Comparison of ENCODE assay signal across 10 cellular contexts in genomic region chr20:57250607-57251343, GRCh38. TPM values are rescaled to one million over a fixed set of nuclear protein-coding genes. Genes with fewer than 3 reads are reported as not detected.
A peak's percentile ranks its signal among the peaks of the same experiment; 100 is the strongest.
DNase-seq lines count a peak whose midpoint lies in the region; ATAC-seq and TF ChIP-seq lines count a peak whose summit lies in the region.
"Had no signal": no experiment of that assay in that cellular context is flagged by ENCODE, and none has a peak within 500 bp of the region (broad histone marks: within the 10 kb centered on the region; RNA-seq: fewer than 3 reads in every experiment).

No MANE protein-coding gene starts in this region.

- peaks cover 41% of the 10 kb centered on the region for H3K79me2 ChIP-seq in GM23338 (replicated peaks; ENCODE audit: insufficient read depth)

- H3K4me1 Mint-ChIP-seq in GM23338 (peaks cover 26% of the 10 kb centered on the region), T-cell (peaks cover 7 to 13% (median 10%) of the 10 kb centered on the region in 3 donors), mesothelial cell of epicardium (peaks cover 21% of the 10 kb centered on the region), glutamatergic neuron (ENCODE audit: low read depth, unreplicated experiment) (peaks cover 8% of the 10 kb centered on the region)
- H3K4me1 Mint-ChIP-seq: CD14-positive monocyte had no signal

- WGBS in right cardiac atrium: 38% methylated on average over 15 of the region's 15 CpGs

- H3K4me3 Mint-ChIP-seq in GM23338 (no peak overlapping the region), T-cell (peak overlapping the region in 1 of 3 donors; percentile 26), mesothelial cell of epicardium (no peak overlapping the region), glutamatergic neuron (ENCODE audit: unreplicated experiment) (no peak overlapping the region)

- H3K9me3 Mint-ChIP-seq in GM23338: peaks cover 4% of the 10 kb centered on the region
- H3K9me3 Mint-ChIP-seq in T-cell: peaks cover 0 to 7% (median 0%) of the 10 kb centered on the region in 3 donors
- H3K9me3 Mint-ChIP-seq in mesothelial cell of epicardium: peaks cover 7% of the 10 kb centered on the region
- H3K9me3 Mint-ChIP-seq in glutamatergic neuron (ENCODE audit: unreplicated experiment): peaks cover 4% of the 10 kb centered on the region

- CTCF ChIA-PET in A673 (lab: Charles Lee) (no interaction called here), T-cell (lab: Charles Lee) (no interaction called here)

- H3K27ac Mint-ChIP-seq in GM23338 (no peak overlapping the region), T-cell (no peak overlapping the region), mesothelial cell of epicardium (no peak overlapping the region), glutamatergic neuron (ENCODE audit: unreplicated experiment) (no peak overlapping the region)

- no peaks in the 10 kb centered on the region for H3K36me3 Mint-ChIP-seq in GM23338 (ENCODE audit: low read depth)
- no peaks in the 10 kb centered on the region for H3K36me3 Mint-ChIP-seq in T-cell
- peaks cover 3% of the 10 kb centered on the region for H3K36me3 Mint-ChIP-seq in mesothelial cell of epicardium
- no peaks in the 10 kb centered on the region for H3K36me3 Mint-ChIP-seq in glutamatergic neuron (ENCODE audit: unreplicated experiment)
- H3K36me3 Mint-ChIP-seq: CD14-positive monocyte had no signal

- no peaks in the 10 kb centered on the region for H3F3A ChIP-seq in GM23338 (replicated peaks; ENCODE audit: low read depth)

- H3K36me3 ChIP-seq in A673 (ENCODE audit: insufficient read depth, low read length, poor library complexity, severe bottlenecking) (no peaks in the 10 kb centered on the region), GM23338 (ENCODE audit: insufficient read depth) (no peaks in the 10 kb centered on the region)
- H3K36me3 ChIP-seq: HAP-1 had no signal

- no peak overlapping the region for H2AFZ ChIP-seq in GM23338

- H3K27me3 Mint-ChIP-seq in GM23338 (ENCODE audit: insufficient read depth, low read depth, poor library complexity): peaks cover 11% of the 10 kb centered on the region
- H3K27me3 Mint-ChIP-seq in T-cell: peaks cover 19 to 40% of the 10 kb centered on the region in 2 donors
- H3K27me3 Mint-ChIP-seq in mesothelial cell of epicardium (ENCODE audit: low read depth): no peaks in the 10 kb centered on the region
- H3K27me3 Mint-ChIP-seq in glutamatergic neuron (ENCODE audit: unreplicated experiment): no peaks in the 10 kb centered on the region

- no peaks in the 10 kb centered on the region for H4K20me1 ChIP-seq in GM23338 (replicated peaks; ENCODE audit: insufficient read depth)

- DNase-seq in A673 (ENCODE audit: low spot score): peak; percentile 59
- no peak for DNase-seq in GM23338 (ENCODE audit: low spot score)
- peak in 3 of 34 experiments; percentile 2 to 8 (median 3) for DNase-seq in T-cell
- peak in 1 of 3 donors; percentile 51 for DNase-seq in right cardiac atrium
- DNase-seq in stimulated activated naive CD4-positive, alpha-beta T cell (lab: John Stamatoyannopoulos, UW): no peak
- no peak for DNase-seq in mesothelial cell of epicardium (ENCODE audit: low spot score in 2 of 2, unreplicated experiment in 2 of 2)
- no peak for DNase-seq in GM03348 (ENCODE audit: low spot score)
- DNase-seq in glutamatergic neuron: no peak

- intact Hi-C loops in A673 (cut with micrococcal nuclease; ENCODE audit: unreplicated experiment): no loop called here
- intact Hi-C loops in right cardiac atrium (cut with DNase I): no loop called here

- H3K27ac ChIP-seq in A673 (ENCODE audit: low read depth, low read length, poor library complexity, severe bottlenecking) (peak overlapping the region; percentile 46), GM23338 (ENCODE audit: low read depth) (no peak overlapping the region), right cardiac atrium (ENCODE audit: low read length) (peak overlapping the region; percentile 67)

- H3K4me2 ChIP-seq in GM23338: no peak overlapping the region

- H3K4me1 ChIP-seq in A673 (ENCODE audit: insufficient read depth, low read length, poor library complexity, severe bottlenecking) (peaks cover 36% of the 10 kb centered on the region), GM23338 (ENCODE audit: insufficient read depth) (peaks cover 19% of the 10 kb centered on the region), right cardiac atrium (ENCODE audit: control insufficient read depth, insufficient read depth, low read length) (peaks cover 8% of the 10 kb centered on the region)

- TF ChIP-seq CTCF in A673 (conservative IDR thresholded peaks at IDR 0.05; ENCODE audit: low read depth, low read length) (no peak), GM23338 (conservative IDR thresholded peaks at IDR 0.05; ENCODE audit: low read depth in 2 of 2) (no peak), mesothelial cell of epicardium (IDR thresholded peaks at IDR 0.05; ENCODE audit: unreplicated experiment) (no peak), glutamatergic neuron (IDR thresholded peaks at IDR 0.05; ENCODE audit: partially characterized antibody, unreplicated experiment) (no peak)

- no peaks in the 10 kb centered on the region for H3K9me2 ChIP-seq in GM23338 (ENCODE audit: insufficient read depth)

- H3K4me3 ChIP-seq in A673 (ENCODE audit: low read depth, low read length, poor library complexity, severe bottlenecking) (peak overlapping the region; percentile 11), GM23338 (no peak overlapping the region), right cardiac atrium (ENCODE audit: low read length) (no peak overlapping the region)
- H3K4me3 ChIP-seq: HAP-1 had no signal

- POLR2A ChIA-PET in A673 (lab: Charles Lee; ENCODE audit: low non-redundant PET) (no interaction called here), T-cell (lab: Charles Lee) (no interaction called here)

- H3K27me3 ChIP-seq in A673 (replicated peaks; ENCODE audit: insufficient read depth, low read depth, low read length, poor library complexity) (no peaks in the 10 kb centered on the region), GM23338 (ENCODE audit: insufficient read depth) (no peaks in the 10 kb centered on the region), right cardiac atrium (ENCODE audit: control insufficient read depth, insufficient read depth) (no peaks in the 10 kb centered on the region)

- ATAC-seq in GM23338 (peak; percentile 67), T-cell (replicated peaks in 1 of 4) (peak; percentile 54 to 62 (median 60)), right cardiac atrium (peak; percentile 59 to 64)

- no TSS peak for BruUV-seq in A673 (replicated peaks; lab: Mats Ljungman, UMichigan)

- H3K9me3 ChIP-seq in A673 (ENCODE audit: low read depth, low read length, poor library complexity, severe bottlenecking): no peaks in the 10 kb centered on the region
- no peaks in the 10 kb centered on the region for H3K9me3 ChIP-seq in right cardiac atrium (ENCODE audit: control insufficient read depth, low read length)
- H3K9me3 ChIP-seq: HAP-1 had no signal

TF ChIP-seq in GM23338, 12 proteins besides CTCF, POLR2A, EP300 and RAD21:
- TF ChIP-seq STAT1 (IDR thresholded peaks at IDR 0.05; ENCODE audit: unreplicated experiment) (no peak), CREB1 (CRISPR knock-in tag; IDR thresholded peaks at IDR 0.05; ENCODE audit: low read depth) (no peak), ETS1 (IDR thresholded peaks at IDR 0.05) (no peak)
TF ChIP-seq in GM23338: peak in this region for 0.

RNA-seq across cellular contexts. Expression of gene BMP7, which starts 15.7 kb away (rescaled TPM):
- total RNA-seq in A673 (2021): 7.5 and 18.9 TPM in 2 replicates
- 16.6 and 22.8 TPM in 2 replicates for total RNA-seq in GM23338 (2014; rRNA removed; shearing (Covaris generic))
- polyA plus RNA-seq in GM23338 (2016; fragmentation: Nextera tagmentation; extraction: Ambion mirVana): 15.9 and 17.8 TPM in 2 replicates
- not detected for total RNA-seq in T-cell
- total RNA-seq in right cardiac atrium: 10 to 100 TPM; 29.1 to 39.4 (median 32.3) TPM
- 22.4 TPM for polyA plus RNA-seq in right cardiac atrium
- 22.2 to 23.8 TPM (median 23.0 TPM) in 3 replicates for total RNA-seq in mesothelial cell of epicardium
- 8.7 TPM for total RNA-seq in glutamatergic neuron (ENCODE audit: unreplicated experiment)
- polyA plus RNA-seq: CD14-positive monocyte had no signal
